In the genomic region with DNA sequence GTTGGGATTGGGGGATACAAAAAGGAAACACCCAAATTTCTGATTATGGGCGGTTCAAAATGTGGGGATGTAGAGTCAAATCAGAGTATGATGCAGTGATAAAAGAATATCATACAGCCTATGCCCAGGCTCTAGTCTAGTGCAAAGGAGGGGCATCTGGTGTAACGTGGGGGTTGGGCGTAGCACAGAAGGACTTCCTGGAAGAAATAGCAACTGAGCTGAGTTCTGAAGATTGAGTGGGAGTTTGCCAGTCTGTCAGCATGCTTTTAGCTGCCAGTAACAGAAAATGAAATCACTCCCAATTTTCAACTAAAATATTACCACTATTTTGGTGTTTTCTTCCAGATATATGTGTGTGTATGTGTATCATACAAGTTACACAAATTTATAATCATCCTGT, we compare ENCODE assay signal across 10 cellular contexts.
DNase-seq lines count a peak whose midpoint lies in the region; ATAC-seq and TF ChIP-seq lines count a peak whose summit lies in the region.
"Had no signal": no experiment of that assay in that cellular context is flagged by ENCODE, and none has a peak within 500 bp of the region (broad histone marks: within the 10 kb centered on the region; RNA-seq: fewer than 3 reads in every experiment).

No MANE protein-coding gene starts in this region.

- H3K36me3 Mint-ChIP-seq in activated CD4-positive, alpha-beta T cell treated with anti-CD3 and anti-CD28 coated beads for 36 hours (ENCODE audit: low read depth): peaks cover 2% of the 10 kb centered on the region
- H3K36me3 Mint-ChIP-seq in activated CD4-positive, alpha-beta T cell treated with anti-CD3 and anti-CD28 coated beads, Interleukin-2, amount 10 ng/mL, durations not matched to agents 7 days and 5 days (ENCODE audit: low read depth): no peaks in the 10 kb centered on the region
- no peaks in the 10 kb centered on the region for H3K36me3 Mint-ChIP-seq in T-cell
- peaks cover 9% of the 10 kb centered on the region for H3K36me3 Mint-ChIP-seq in effector memory CD8-positive, alpha-beta T cell (ENCODE audit: insufficient read depth)
- H3K36me3 Mint-ChIP-seq: activated naive CD4-positive, alpha-beta T cell treated with anti-CD3 and anti-CD28 coated beads, Interleukin-2, amount 50 U/mL, for 24 hours had no signal

- H3K4me1 Mint-ChIP-seq in activated CD4-positive, alpha-beta T cell treated with anti-CD3 and anti-CD28 coated beads for 36 hours: peaks cover 24% of the 10 kb centered on the region
- H3K4me1 Mint-ChIP-seq in activated CD4-positive, alpha-beta T cell treated with anti-CD3 and anti-CD28 coated beads, Interleukin-2, amount 10 ng/mL, durations not matched to agents 7 days and 5 days: peaks cover 5% of the 10 kb centered on the region
- peaks cover 19 to 25% (median 24%) of the 10 kb centered on the region in 3 donors for H3K4me1 Mint-ChIP-seq in T-cell
- H3K4me1 Mint-ChIP-seq in effector memory CD8-positive, alpha-beta T cell (ENCODE audit: low read depth in 2 of 2): peaks cover 8% of the 10 kb centered on the region in 2 donors

- no peak overlapping the region for H3K4me3 ChIP-seq in fibroblast of pulmonary artery (replicated peaks; ENCODE audit: low read depth, low read length)
- H3K4me3 ChIP-seq: esophagus squamous epithelium had no signal

- H3K9me3 Mint-ChIP-seq in activated CD4-positive, alpha-beta T cell treated with anti-CD3 and anti-CD28 coated beads for 36 hours (ENCODE audit: low read depth): no peaks in the 10 kb centered on the region
- H3K9me3 Mint-ChIP-seq in activated CD4-positive, alpha-beta T cell treated with anti-CD3 and anti-CD28 coated beads, Interleukin-2, amount 10 ng/mL, durations not matched to agents 7 days and 5 days: no peaks in the 10 kb centered on the region
- no peaks in the 10 kb centered on the region for H3K9me3 Mint-ChIP-seq in T-cell
- H3K9me3 Mint-ChIP-seq in effector memory CD8-positive, alpha-beta T cell: no peaks in the 10 kb centered on the region
- H3K9me3 Mint-ChIP-seq: activated naive CD4-positive, alpha-beta T cell treated with anti-CD3 and anti-CD28 coated beads, Interleukin-2, amount 50 U/mL, for 24 hours had no signal

- no peaks in the 10 kb centered on the region for H3K27me3 Mint-ChIP-seq in activated CD4-positive, alpha-beta T cell treated with anti-CD3 and anti-CD28 coated beads for 36 hours
- H3K27me3 Mint-ChIP-seq in activated CD4-positive, alpha-beta T cell treated with anti-CD3 and anti-CD28 coated beads, Interleukin-2, amount 10 ng/mL, durations not matched to agents 7 days and 5 days: no peaks in the 10 kb centered on the region
- H3K27me3 Mint-ChIP-seq in T-cell: no peaks in the 10 kb centered on the region
- no peaks in the 10 kb centered on the region for H3K27me3 Mint-ChIP-seq in effector memory CD8-positive, alpha-beta T cell
- H3K27me3 Mint-ChIP-seq: activated naive CD4-positive, alpha-beta T cell treated with anti-CD3 and anti-CD28 coated beads, Interleukin-2, amount 50 U/mL, for 24 hours had no signal

- H3K4me3 Mint-ChIP-seq in activated CD4-positive, alpha-beta T cell treated with anti-CD3 and anti-CD28 coated beads for 36 hours: no peak overlapping the region
- no peak overlapping the region for H3K4me3 Mint-ChIP-seq in activated CD4-positive, alpha-beta T cell treated with anti-CD3 and anti-CD28 coated beads, Interleukin-2, amount 10 ng/mL, durations not matched to agents 7 days and 5 days
- no peak overlapping the region for H3K4me3 Mint-ChIP-seq in T-cell
- no peak overlapping the region for H3K4me3 Mint-ChIP-seq in effector memory CD8-positive, alpha-beta T cell
- H3K4me3 Mint-ChIP-seq: activated naive CD4-positive, alpha-beta T cell treated with anti-CD3 and anti-CD28 coated beads, Interleukin-2, amount 50 U/mL, for 24 hours had no signal

- peak; percentile 96 for ATAC-seq in activated CD4-positive, alpha-beta T cell treated with anti-CD3 and anti-CD28 coated beads for 36 hours
- ATAC-seq in T-cell (replicated peaks in 1 of 4) (peak; percentile 67 to 85 (median 74)), HG02610 (IDR thresholded peaks at IDR 0.05; ENCODE audit: unreplicated experiment) (no peak)
- ATAC-seq in effector memory CD8-positive, alpha-beta T cell (replicated peaks): no peak

- TF ChIP-seq CTCF in fibroblast of pulmonary artery (IDR thresholded peaks at IDR 0.05; ENCODE audit: low read length, missing control alignments): no peak

- POLR2A ChIA-PET in activated CD4-positive, alpha-beta T cell treated with anti-CD3 and anti-CD28 coated beads for 36 hours (lab: Charles Lee): interaction anchor here (0.6 kb wide), 1 partner anchor 340 kb away, joined by 9 read pairs; no protein-coding TSS in a partner anchor
- POLR2A ChIA-PET in activated CD4-positive, alpha-beta T cell treated with anti-CD3 and anti-CD28 coated beads, Interleukin-2, amount 10 ng/mL, durations not matched to agents 7 days and 5 days (lab: Charles Lee): no interaction called here
- POLR2A ChIA-PET in T-cell (lab: Charles Lee): no interaction called here

- CTCF ChIA-PET in activated CD4-positive, alpha-beta T cell treated with anti-CD3 and anti-CD28 coated beads for 36 hours (lab: Charles Lee): interaction anchor here (0.7 to 2.7 kb wide), 5 partner anchors 9 to 376 kb away, joined by 3 to 12 read pairs (median 4); no protein-coding TSS in a partner anchor
- CTCF ChIA-PET in activated CD4-positive, alpha-beta T cell treated with anti-CD3 and anti-CD28 coated beads, Interleukin-2, amount 10 ng/mL, durations not matched to agents 7 days and 5 days (lab: Charles Lee): interaction anchor here (0.8 kb wide), 1 partner anchor 21 kb away, joined by 5 read pairs; no protein-coding TSS in a partner anchor
- CTCF ChIA-PET in T-cell (lab: Charles Lee): no interaction called here

- peak overlapping the region; percentile 55 for H3K27ac Mint-ChIP-seq in activated CD4-positive, alpha-beta T cell treated with anti-CD3 and anti-CD28 coated beads for 36 hours
- no peak overlapping the region for H3K27ac Mint-ChIP-seq in activated CD4-positive, alpha-beta T cell treated with anti-CD3 and anti-CD28 coated beads, Interleukin-2, amount 10 ng/mL, durations not matched to agents 7 days and 5 days
- no peak overlapping the region for H3K27ac Mint-ChIP-seq in T-cell
- H3K27ac Mint-ChIP-seq in effector memory CD8-positive, alpha-beta T cell: no peak overlapping the region
- H3K27ac Mint-ChIP-seq: activated naive CD4-positive, alpha-beta T cell treated with anti-CD3 and anti-CD28 coated beads, Interleukin-2, amount 50 U/mL, for 24 hours had no signal

- intact Hi-C loops in activated CD4-positive, alpha-beta T cell treated with anti-CD3 and anti-CD28 coated beads for 36 hours (cut with DNase I, micrococcal nuclease): loop anchor here in 1 of 2 experiments (5.0 kb wide), 1 partner anchor 64 kb away; no protein-coding TSS in a partner anchor

- peak; percentile 70 for DNase-seq in activated CD4-positive, alpha-beta T cell treated with anti-CD3 and anti-CD28 coated beads for 36 hours
- DNase-seq in activated CD4-positive, alpha-beta T cell treated with anti-CD3 and anti-CD28 coated beads, Interleukin-2, amount 10 ng/mL, durations not matched to agents 7 days and 5 days: no peak
- DNase-seq in T-cell: peak in 24 of 34 experiments; percentile 4 to 41 (median 24)
- peak; percentile 39 for DNase-seq in fibroblast of pulmonary artery (ENCODE audit: low read depth)
- DNase-seq in stimulated activated CD8-positive, alpha-beta memory T cell treated with anti-CD3 and anti-CD28 coated beads, Interleukin-4, amount 100 ng/mL, for 48 hours: peak; percentile 37
- DNase-seq in NCI-H1105 (lab: John Stamatoyannopoulos, UW): no peak
- DNase-seq in effector memory CD8-positive, alpha-beta T cell: no peak
- DNase-seq: esophagus squamous epithelium had no signal

Comparison
In these comparisons a context has a peak if more than half of its experiments do, and no peak if none do; other contexts are left out.
1. DNase-seq: peak in activated CD4-positive, alpha-beta T cell treated with anti-CD3 and anti-CD28 coated beads for 36 hours (single experiment), T-cell (24 of 34), fibroblast of pulmonary artery (single experiment) and stimulated activated CD8-positive, alpha-beta memory T cell treated with anti-CD3 and anti-CD28 coated beads, Interleukin-4, amount 100 ng/mL, for 48 hours (single experiment); none in activated CD4-positive, alpha-beta T cell treated with anti-CD3 and anti-CD28 coated beads, Interleukin-2, amount 10 ng/mL, durations not matched to agents 7 days and 5 days (single experiment), NCI-H1105 (single experiment) and effector memory CD8-positive, alpha-beta T cell (0 of 3).
2. ATAC-seq: peak in activated CD4-positive, alpha-beta T cell treated with anti-CD3 and anti-CD28 coated beads for 36 hours (single experiment) and T-cell (4 of 4); none in HG02610 (single experiment) and effector memory CD8-positive, alpha-beta T cell (single experiment).
3. CTCF ChIA-PET loops: an anchor here in activated CD4-positive, alpha-beta T cell treated with anti-CD3 and anti-CD28 coated beads for 36 hours (0.7 to 2.7 kb wide) and activated CD4-positive, alpha-beta T cell treated with anti-CD3 and anti-CD28 coated beads, Interleukin-2, amount 10 ng/mL, durations not matched to agents 7 days and 5 days (0.8 kb wide); none called in T-cell.